9 cellular contexts compared by ENCODE assay signal in the genomic region with DNA sequence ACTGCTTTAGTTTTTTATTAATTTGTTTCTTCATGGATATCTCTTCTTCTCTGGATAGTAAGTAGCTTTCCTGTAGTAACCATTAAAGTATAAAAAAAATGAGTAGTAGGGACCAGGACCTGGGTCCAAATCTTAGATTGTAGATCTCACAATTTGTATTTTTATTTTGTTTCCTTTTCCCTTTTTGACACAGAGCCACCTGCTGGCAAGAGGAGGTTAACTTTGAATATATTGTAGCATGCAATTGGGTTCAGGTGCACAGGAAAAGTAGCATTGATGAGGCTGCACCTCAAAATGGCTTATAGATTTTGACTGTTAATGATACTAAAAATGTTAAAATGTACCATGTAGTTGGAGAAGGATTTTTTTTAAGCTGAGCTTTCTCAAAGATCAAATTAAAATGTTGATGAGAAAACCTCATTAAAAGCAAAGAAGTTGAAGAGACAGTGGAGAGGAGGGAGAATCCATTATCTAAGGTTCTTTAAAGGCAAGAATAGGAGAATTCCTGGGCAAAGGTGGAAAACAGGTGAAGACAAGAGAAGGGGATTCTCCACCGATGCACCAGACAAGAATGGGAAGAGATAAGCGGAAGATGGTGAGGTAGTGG. TPM values are rescaled to one million over a fixed set of nuclear protein-coding genes. Genes with fewer than 3 reads are reported as not detected.
DNase-seq lines count a peak whose midpoint lies in the region; ATAC-seq and TF ChIP-seq lines count a peak whose summit lies in the region.
"Had no signal": no experiment of that assay in that cellular context is flagged by ENCODE, and none has a peak within 500 bp of the region (broad histone marks: within the 10 kb centered on the region; RNA-seq: fewer than 3 reads in every experiment).

No MANE protein-coding gene starts in this region.

- no peaks in the 10 kb centered on the region for H3K9me3 ChIP-seq in PC-3 (ENCODE audit: low read length)
- H3K9me3 ChIP-seq in gastroesophageal sphincter, result no peaks in the 10 kb centered on the region

- no peaks in the 10 kb centered on the region for H3K79me2 ChIP-seq in PC-3 (ENCODE audit: low read length)

- no peak overlapping the region for H3K4me2 ChIP-seq in PC-3 (ENCODE audit: low read length)

- no peak overlapping the region for H3K9ac ChIP-seq in PC-3 (ENCODE audit: low read length)

- H3K27ac ChIP-seq in PC-3 (ENCODE audit: low read length) (no peak overlapping the region), gastroesophageal sphincter (no peak overlapping the region)

- H3K36me3 Mint-ChIP-seq in stimulated activated naive B cell treated with anti-CD40 and anti-IgM and Interleukin-4, amounts not matched to agents 10 μg/mL and 1 μg/mL and 100 μg/mL, for 72 hours, result no peaks in the 10 kb centered on the region

- no peak for TF ChIP-seq POLR2A in gastroesophageal sphincter (IDR thresholded peaks at IDR 0.05)

- H3K27ac Mint-ChIP-seq in stimulated activated naive B cell treated with anti-CD40 and anti-IgM and Interleukin-4, amounts not matched to agents 10 μg/mL and 1 μg/mL and 100 μg/mL, for 72 hours, result no peak overlapping the region
- H3K27ac Mint-ChIP-seq: dendritic cell treated with granulocyte-macrophage colony-stimulating factor and Interleukin-4, amounts not matched to agents 40 ng/mL and 50 ng/mL, for 4 days had no signal

- TF ChIP-seq EP300 in gastroesophageal sphincter (IDR thresholded peaks at IDR 0.05), result no peak

- intact Hi-C loops in PC-3 (cut with micrococcal nuclease), result loop anchor here (1.0 to 5.0 kb wide), 3 partner anchors 58 to 599 kb away; no protein-coding TSS in a partner anchor

- H2AFZ ChIP-seq in PC-3 (ENCODE audit: low read length), result no peak overlapping the region

- ATAC-seq in PC-3 (0 out of 2 replicates have a peak, but pooled peaks have one; percentile 29), gastroesophageal sphincter (no peak), HG02642 (IDR thresholded peaks at IDR 0.05; ENCODE audit: poor library complexity, unreplicated experiment) (no peak)
- no peak for ATAC-seq in stimulated activated naive B cell treated with anti-CD40 and anti-IgM and Interleukin-4, amounts not matched to agents 10 μg/mL and 1 μg/mL and 100 μg/mL, for 72 hours (replicated peaks)

- no peaks in the 10 kb centered on the region for H3K9me2 ChIP-seq in PC-3 (replicated peaks; ENCODE audit: low read length)

- peak; percentile 56 for TF ChIP-seq CTCF in AG09309 (IDR thresholded peaks at IDR 0.05; ENCODE audit: control insufficient read depth, insufficient read depth, low read depth, low read length, missing control alignments)
- peak; percentile 47 for TF ChIP-seq CTCF in GM10266 (IDR thresholded peaks at IDR 0.05; ENCODE audit: control insufficient read depth, insufficient read depth, low read depth, missing control alignments)
- peak; percentile 75 for TF ChIP-seq CTCF in PC-3 (conservative IDR thresholded peaks at IDR 0.05; ENCODE audit: low read depth, low read length)
- TF ChIP-seq CTCF in gastroesophageal sphincter (IDR thresholded peaks at IDR 0.05), result peak in 2 of 4 experiments; percentile 17 to 26

- POLR2A ChIA-PET in PC-3 (lab: Charles Lee; ENCODE audit: unreplicated experiment), result no interaction called here

- no peaks in the 10 kb centered on the region for H3F3A ChIP-seq in PC-3 (ENCODE audit: low read length, unreplicated experiment)

- no peaks in the 10 kb centered on the region for H3K9me3 Mint-ChIP-seq in stimulated activated naive B cell treated with anti-CD40 and anti-IgM and Interleukin-4, amounts not matched to agents 10 μg/mL and 1 μg/mL and 100 μg/mL, for 72 hours
- H3K9me3 Mint-ChIP-seq: dendritic cell treated with granulocyte-macrophage colony-stimulating factor and Interleukin-4, amounts not matched to agents 40 ng/mL and 50 ng/mL, for 4 days had no signal

- H3K36me3 ChIP-seq in PC-3 (ENCODE audit: low read depth, low read length) (no peaks in the 10 kb centered on the region), gastroesophageal sphincter (no peaks in the 10 kb centered on the region)

- no peak for DNase-seq in AG09309 (ENCODE audit: low read depth)
- peak; percentile 27 for DNase-seq in GM10266 (ENCODE audit: extremely low spot score)
- DNase-seq in PC-3, result peak; percentile 44
- peak; percentile 33 for DNase-seq in fibroblast of peridontal ligament (ENCODE audit: extremely low read depth)
- no peak for DNase-seq in DMS79 treated with DMSO at 0.1 percent for 48 hours (lab: John Stamatoyannopoulos, UW)
- DNase-seq in stimulated activated naive B cell treated with anti-CD40 and anti-IgM and Interleukin-4, amounts not matched to agents 10 μg/mL and 1 μg/mL and 100 μg/mL, for 72 hours, result no peak

- no peaks in the 10 kb centered on the region for H3K4me1 Mint-ChIP-seq in stimulated activated naive B cell treated with anti-CD40 and anti-IgM and Interleukin-4, amounts not matched to agents 10 μg/mL and 1 μg/mL and 100 μg/mL, for 72 hours

- peaks cover 12 to 18% of the 10 kb centered on the region in 2 donors for H3K27me3 Mint-ChIP-seq in stimulated activated naive B cell treated with anti-CD40 and anti-IgM and Interleukin-4, amounts not matched to agents 10 μg/mL and 1 μg/mL and 100 μg/mL, for 72 hours
- H3K27me3 Mint-ChIP-seq: dendritic cell treated with granulocyte-macrophage colony-stimulating factor and Interleukin-4, amounts not matched to agents 40 ng/mL and 50 ng/mL, for 4 days had no signal

- H3K4me3 ChIP-seq in AG09309 (ENCODE audit: control insufficient read depth, low read depth, low read length) (no peak overlapping the region), PC-3 (ENCODE audit: low read length) (no peak overlapping the region), gastroesophageal sphincter (no peak overlapping the region)

- no peak overlapping the region for H3K4me3 Mint-ChIP-seq in stimulated activated naive B cell treated with anti-CD40 and anti-IgM and Interleukin-4, amounts not matched to agents 10 μg/mL and 1 μg/mL and 100 μg/mL, for 72 hours
- H3K4me3 Mint-ChIP-seq: dendritic cell treated with granulocyte-macrophage colony-stimulating factor and Interleukin-4, amounts not matched to agents 40 ng/mL and 50 ng/mL, for 4 days had no signal

- 83 to 96% methylated on average over 2 of the region's 2 CpGs for WGBS in gastroesophageal sphincter (ENCODE audit: low coverage in 1 of 2), 2 donors

- H3K27me3 ChIP-seq in PC-3 (ENCODE audit: low read length) (no peaks in the 10 kb centered on the region), gastroesophageal sphincter (no peaks in the 10 kb centered on the region)

- H3K4me1 ChIP-seq in PC-3 (ENCODE audit: insufficient read depth, low read length) (no peaks in the 10 kb centered on the region), gastroesophageal sphincter (no peaks in the 10 kb centered on the region)

- no TSS peak for BruUV-seq in PC-3 (replicated peaks; lab: Mats Ljungman, UMichigan)

- no peaks in the 10 kb centered on the region for H4K20me1 ChIP-seq in PC-3 (ENCODE audit: low read length)

- CTCF ChIA-PET in PC-3 (lab: Charles Lee), result no interaction called here

RNA-seq across cellular contexts. Expression of a gene that starts 48.3 kb away (rescaled TPM):
- not detected in 2 replicates for total RNA-seq in PC-3 (2014; rRNA removed)
- total RNA-seq in gastroesophageal sphincter, result 1 to 10 TPM in 3 of 4 donors, under 1 TPM in 1; 0.47 to 2.0 (median 1.8) TPM

Comparison
In these comparisons a context has a peak if more than half of its experiments do, and no peak if none do; other contexts are left out.
1. DNase-seq: peak in GM10266 (single experiment), PC-3 (single experiment) and fibroblast of peridontal ligament (single experiment); none in AG09309 (single experiment), DMS79 treated with DMSO at 0.1 percent for 48 hours (single experiment) and stimulated activated naive B cell treated with anti-CD40 and anti-IgM and Interleukin-4, amounts not matched to agents 10 μg/mL and 1 μg/mL and 100 μg/mL, for 72 hours (single experiment).